In the genomic region with DNA sequence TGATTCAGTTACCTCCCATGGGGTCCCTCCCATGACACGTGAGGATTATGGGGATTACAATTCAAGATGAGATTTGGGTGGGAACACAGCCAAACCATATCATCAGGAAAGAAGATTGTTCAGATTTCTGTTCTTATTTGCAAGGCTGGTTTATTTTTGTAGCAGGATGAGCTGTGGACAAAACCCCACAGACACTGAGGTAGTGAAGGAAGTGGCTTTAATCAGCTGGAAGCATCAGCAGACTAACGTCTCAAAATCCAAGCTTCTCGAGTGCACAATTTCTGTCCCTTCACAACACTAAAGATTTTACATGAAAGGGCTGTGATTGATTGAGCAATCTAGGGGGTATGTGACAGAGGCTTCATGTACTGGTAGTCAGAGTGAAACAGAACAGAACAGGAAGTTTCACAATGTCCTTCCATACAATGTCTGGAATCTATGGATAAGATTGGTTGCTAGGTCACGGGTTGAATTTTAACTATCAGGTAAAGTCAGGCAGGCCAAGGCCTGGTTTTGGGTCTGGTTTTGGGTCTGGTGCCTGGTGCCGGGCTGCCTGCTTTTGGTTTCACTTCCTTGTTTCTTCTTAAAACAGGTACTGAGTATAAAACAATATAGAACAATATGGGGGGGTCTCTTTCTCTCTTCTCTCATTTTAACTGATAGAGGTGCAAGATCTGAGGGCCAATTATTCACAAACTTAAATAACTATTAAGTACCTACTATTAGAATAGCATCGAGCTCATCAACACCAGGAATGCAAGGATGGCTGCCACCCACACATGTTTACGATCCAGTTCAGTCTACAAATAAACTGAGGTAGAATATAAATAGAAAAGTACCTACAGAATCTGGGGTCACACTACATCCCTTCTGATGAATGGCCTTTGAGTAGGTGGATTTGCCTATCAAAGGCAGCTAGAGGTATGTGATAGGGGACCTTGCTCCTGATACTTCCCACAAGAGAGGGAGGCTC, we compare ENCODE assay signal across 10 cellular contexts.
DNase-seq lines count a peak whose midpoint lies in the region; ATAC-seq and TF ChIP-seq lines count a peak whose summit lies in the region.
"Had no signal": no experiment of that assay in that cellular context is flagged by ENCODE, and none has a peak within 500 bp of the region (broad histone marks: within the 10 kb centered on the region; RNA-seq: fewer than 3 reads in every experiment).

No MANE protein-coding gene starts in this region.

- CTCF ChIA-PET in activated naive CD4-positive, alpha-beta T cell treated with anti-CD3 and anti-CD28 coated beads, Interleukin-2, amount 10 ng/mL, durations not matched to agents 7 days and 5 days (lab: Charles Lee) = no interaction called here

- H3K36me3 ChIP-seq in ACC112 (ENCODE audit: insufficient read depth, low read length) = no peaks in the 10 kb centered on the region
- no peaks in the 10 kb centered on the region for H3K36me3 ChIP-seq in colonic mucosa

- no peaks in the 10 kb centered on the region for H3K27me3 ChIP-seq in ACC112 (ENCODE audit: insufficient read depth, low read length)
- H3K27me3 ChIP-seq in colonic mucosa = no peaks in the 10 kb centered on the region

- H3K4me1 ChIP-seq in ACC112 (ENCODE audit: control insufficient read depth, insufficient read depth, low read length, unreplicated experiment) (peaks cover 77% of the 10 kb centered on the region), colonic mucosa (peaks cover 21% of the 10 kb centered on the region)

- H3K4me3 Mint-ChIP-seq in brain = no peak overlapping the region
- H3K4me3 Mint-ChIP-seq in memory B cell = peak overlapping the region; percentile 40
- no peak overlapping the region for H3K4me3 Mint-ChIP-seq in activated naive CD4-positive, alpha-beta T cell treated with anti-CD3 and anti-CD28 coated beads, Interleukin-2, amount 10 ng/mL, durations not matched to agents 7 days and 5 days

- H3K27me3 Mint-ChIP-seq in brain = no peaks in the 10 kb centered on the region
- no peaks in the 10 kb centered on the region for H3K27me3 Mint-ChIP-seq in memory B cell
- H3K27me3 Mint-ChIP-seq in activated naive CD4-positive, alpha-beta T cell treated with anti-CD3 and anti-CD28 coated beads, Interleukin-2, amount 10 ng/mL, durations not matched to agents 7 days and 5 days = no peaks in the 10 kb centered on the region

- ATAC-seq in memory B cell (ENCODE audit: low read depth) = peak; percentile 82
- no peak for ATAC-seq in HG02885 (IDR thresholded peaks at IDR 0.05; ENCODE audit: poor library complexity, unreplicated experiment)

- H3K27ac Mint-ChIP-seq in brain (peak overlapping the region in 4 of 5 experiments; percentile 74 to 95 (median 88)), memory B cell (peak overlapping the region; percentile 98)
- H3K27ac Mint-ChIP-seq in activated naive CD4-positive, alpha-beta T cell treated with anti-CD3 and anti-CD28 coated beads, Interleukin-2, amount 10 ng/mL, durations not matched to agents 7 days and 5 days = no peak overlapping the region

- H3K4me3 ChIP-seq in ACC112 (ENCODE audit: low read depth, low read length) (peak overlapping the region; percentile 46; the same call in 1 of the 2 replicates), colonic mucosa (no peak overlapping the region)
- H3K4me3 ChIP-seq: mucosa of descending colon had no signal

- peaks cover 36% of the 10 kb centered on the region for H3K4me1 Mint-ChIP-seq in brain
- peaks cover 10% of the 10 kb centered on the region for H3K4me1 Mint-ChIP-seq in memory B cell
- H3K4me1 Mint-ChIP-seq in activated naive CD4-positive, alpha-beta T cell treated with anti-CD3 and anti-CD28 coated beads, Interleukin-2, amount 10 ng/mL, durations not matched to agents 7 days and 5 days = peaks cover 3% of the 10 kb centered on the region

- TF ChIP-seq CTCF in brain (conservative IDR thresholded peaks at IDR 0.05) (no peak), colonic mucosa (IDR thresholded peaks at IDR 0.05) (no peak)

- no peaks in the 10 kb centered on the region for H3K9me3 ChIP-seq in colonic mucosa
- H3K9me3 ChIP-seq: mucosa of descending colon had no signal

- H3K36me3 Mint-ChIP-seq in brain (peaks cover 4% of the 10 kb centered on the region), memory B cell (no peaks in the 10 kb centered on the region)
- H3K36me3 Mint-ChIP-seq in activated naive CD4-positive, alpha-beta T cell treated with anti-CD3 and anti-CD28 coated beads, Interleukin-2, amount 10 ng/mL, durations not matched to agents 7 days and 5 days = no peaks in the 10 kb centered on the region

- H2AFZ ChIP-seq in ACC112 (ENCODE audit: low read length, unreplicated experiment) = no peak overlapping the region

- H3K9me3 Mint-ChIP-seq in brain = peaks cover 3 to 16% (median 8%) of the 10 kb centered on the region in 5 experiments
- no peaks in the 10 kb centered on the region for H3K9me3 Mint-ChIP-seq in memory B cell
- H3K9me3 Mint-ChIP-seq in activated naive CD4-positive, alpha-beta T cell treated with anti-CD3 and anti-CD28 coated beads, Interleukin-2, amount 10 ng/mL, durations not matched to agents 7 days and 5 days = peaks cover 3% of the 10 kb centered on the region

- intact Hi-C loops in colonic mucosa (cut with DNase I) = no loop called here

- H3K27ac ChIP-seq in ACC112 (ENCODE audit: low read depth, low read length) (peak overlapping the region; percentile 96), colonic mucosa (no peak overlapping the region)

- DNase-seq in M059J (ENCODE audit: low read depth) (peak; percentile 66), memory B cell (ENCODE audit: low spot score in 2 of 2) (peak; percentile 20 to 49), NCI-H1105 (lab: John Stamatoyannopoulos, UW) (no peak), colonic mucosa (no peak)
- no peak for DNase-seq in activated naive CD4-positive, alpha-beta T cell treated with anti-CD3 and anti-CD28 coated beads, Interleukin-2, amount 10 ng/mL, durations not matched to agents 7 days and 5 days
- DNase-seq: mucosa of descending colon; stimulated activated naive CD4-positive, alpha-beta T cell had no signal

- no peak overlapping the region for H3K9ac ChIP-seq in colonic mucosa (ENCODE audit: low read depth in 2 of 2, low read length in 2 of 2)

- no peaks in the 10 kb centered on the region for H3K79me2 ChIP-seq in ACC112 (ENCODE audit: control insufficient read depth, insufficient read depth, low read length, unreplicated experiment)

Comparison
In these comparisons a context has a peak if more than half of its experiments do, and no peak if none do; other contexts are left out.
1. DNase-seq: peak in M059J (single experiment) and memory B cell (2 of 2); none in NCI-H1105 (single experiment), colonic mucosa (single experiment) and activated naive CD4-positive, alpha-beta T cell treated with anti-CD3 and anti-CD28 coated beads, Interleukin-2, amount 10 ng/mL, durations not matched to agents 7 days and 5 days (single experiment).